In genomic region chr5:147813696-147814095, GRCh38 we compare ENCODE assay signal across 9 cellular contexts. TPM values are rescaled to one million over a fixed set of nuclear protein-coding genes. Genes with fewer than 3 reads are reported as not detected.
"Had no signal": no experiment of that assay in that cellular context is flagged by ENCODE, and none has a peak within 500 bp of the region (broad histone marks: within the 10 kb centered on the region; RNA-seq: fewer than 3 reads in every experiment).

No MANE protein-coding gene starts in this region.

- DNase-seq: GM23248, GOT3, H9, HCEC 1CT, IMR-90, KG1 had no signal

- H3K9ac ChIP-seq: GM23248 had no signal

- H3K27ac ChIP-seq: GM23248, HL-60 had no signal

- H2AFZ ChIP-seq: GM23248 had no signal

- H3K4me3 ChIP-seq: GM23248, K562 had no signal

RNA-seq across cellular contexts. Expression of gene SPINK1, which starts 17.8 kb away (rescaled TPM):
- total RNA-seq: GM23248, H4, IMR-90 had no signal
- polyA plus RNA-seq: GM23248, IMR-90 had no signal

RNA-seq across cellular contexts. Expression of gene JAKMIP2, which starts 31.2 kb away (rescaled TPM):
- total RNA-seq: GM23248, K562 had no signal
- polyA plus RNA-seq: IMR-90, K562 had no signal
